ENCODE assay signal across 8 cellular contexts in the genomic region with DNA sequence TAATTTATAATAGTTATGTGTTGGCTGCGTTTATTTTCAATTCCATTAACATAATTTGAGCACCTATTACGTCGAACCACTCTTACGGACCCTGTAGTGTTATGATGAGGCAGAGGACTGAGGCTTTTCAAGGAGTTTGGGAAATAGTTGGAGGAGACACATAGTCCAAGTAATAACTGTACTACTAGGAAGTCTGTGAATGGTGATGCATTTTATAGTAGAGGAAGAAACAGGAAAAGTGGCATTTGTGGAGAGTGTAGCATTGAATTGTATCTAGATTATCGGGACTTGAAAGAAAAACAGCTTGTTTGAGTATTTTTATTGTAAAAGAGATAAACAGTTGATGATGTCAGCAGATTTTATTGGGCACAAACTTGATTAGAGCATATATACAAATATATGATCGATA. TPM values are rescaled to one million over a fixed set of nuclear protein-coding genes. Genes with fewer than 3 reads are reported as not detected.
DNase-seq lines count a peak whose midpoint lies in the region; ATAC-seq and TF ChIP-seq lines count a peak whose summit lies in the region.

No MANE protein-coding gene starts in this region.

- H3K4me3 ChIP-seq in iPS-15b (ENCODE audit: low read depth, low read length): peak overlapping the region; percentile 93
- H3K4me3 ChIP-seq in thoracic aorta: peak overlapping the region; percentile 90

- H3K9me3 ChIP-seq in iPS-15b (ENCODE audit: control insufficient read depth, insufficient read depth, low read length) (no peaks in the 10 kb centered on the region), thoracic aorta (no peaks in the 10 kb centered on the region)

- intact Hi-C loops in activated CD4-positive, alpha-beta T cell treated with anti-CD3 and anti-CD28 coated beads for 36 hours (cut with DNase I, micrococcal nuclease): loop anchor here in 1 of 2 experiments (5.0 to 10.0 kb wide), 3 partner anchors 670 to 1478 kb away; a partner anchor contains a TSS

- ATAC-seq in activated CD4-positive, alpha-beta T cell treated with anti-CD3 and anti-CD28 coated beads for 36 hours: no peak
- ATAC-seq in WTC11 (no peak), thoracic aorta (ENCODE audit: insufficient number of reproducible peaks, low FRiP score, low read depth) (no peak), HG03457 (IDR thresholded peaks at IDR 0.05; ENCODE audit: unreplicated experiment) (no peak), HG03342 (IDR thresholded peaks at IDR 0.05; ENCODE audit: unreplicated experiment) (no peak)

- POLR2A ChIA-PET in activated CD4-positive, alpha-beta T cell treated with anti-CD3 and anti-CD28 coated beads for 36 hours (lab: Charles Lee): no interaction called here
- POLR2A ChIA-PET in WTC11 (lab: Charles Lee): interaction anchor here (0.7 to 1.4 kb wide), 2 partner anchors 151 to 1110 kb away, joined by 3 to 4 read pairs; no protein-coding TSS in a partner anchor

- no peak for DNase-seq in activated CD4-positive, alpha-beta T cell treated with anti-CD3 and anti-CD28 coated beads for 36 hours
- no peak for DNase-seq in activated CD4-positive, alpha-beta T cell treated with anti-CD3 and anti-CD28 coated beads, Interleukin-2, amount 50 U/mL, for 4 hours
- DNase-seq in WTC11 (ENCODE audit: low spot score) (no peak), thoracic aorta (ENCODE audit: low spot score) (no peak), GM19238 (ENCODE audit: insufficient read length, low spot score) (no peak)

- no peak for TF ChIP-seq CTCF in WTC11 (IDR thresholded peaks at IDR 0.05)
- no peak for TF ChIP-seq CTCF in thoracic aorta (IDR thresholded peaks at IDR 0.05)

- H3K36me3 ChIP-seq in iPS-15b (ENCODE audit: control insufficient read depth, insufficient read depth, low read length) (no peaks in the 10 kb centered on the region), thoracic aorta (no peaks in the 10 kb centered on the region)

- no peaks in the 10 kb centered on the region for H3K27me3 Mint-ChIP-seq in activated CD4-positive, alpha-beta T cell treated with anti-CD3 and anti-CD28 coated beads for 36 hours
- no peaks in the 10 kb centered on the region for H3K27me3 Mint-ChIP-seq in WTC11 (ENCODE audit: low read depth)

- H3K27ac ChIP-seq in thoracic aorta: peak overlapping the region; percentile 45 to 100

- H3K27ac Mint-ChIP-seq in activated CD4-positive, alpha-beta T cell treated with anti-CD3 and anti-CD28 coated beads for 36 hours: peak overlapping the region; percentile 94
- H3K27ac Mint-ChIP-seq in WTC11: no peak overlapping the region

- H3K4me3 Mint-ChIP-seq in activated CD4-positive, alpha-beta T cell treated with anti-CD3 and anti-CD28 coated beads for 36 hours: peak overlapping the region; percentile 89
- peak overlapping the region; percentile 97 for H3K4me3 Mint-ChIP-seq in WTC11

- CTCF ChIA-PET in activated CD4-positive, alpha-beta T cell treated with anti-CD3 and anti-CD28 coated beads for 36 hours (lab: Charles Lee): interaction anchor here (0.6 to 2.8 kb wide), 7 partner anchors 11 to 245 kb away, joined by 3 to 10 read pairs (median 3); no protein-coding TSS in a partner anchor
- CTCF ChIA-PET in WTC11 (lab: Charles Lee): interaction anchor here (1.5 to 4.3 kb wide), 4 partner anchors 7 to 270 kb away, joined by 5 to 58 read pairs (median 10); a partner anchor contains a TSS

- H3K9ac ChIP-seq in iPS-15b (ENCODE audit: low read depth, low read length): no peak overlapping the region

- H3K4me1 Mint-ChIP-seq in activated CD4-positive, alpha-beta T cell treated with anti-CD3 and anti-CD28 coated beads for 36 hours: peaks cover 63% of the 10 kb centered on the region
- H3K4me1 Mint-ChIP-seq in WTC11: peaks cover 31% of the 10 kb centered on the region

- peaks cover 8% of the 10 kb centered on the region for H3K36me3 Mint-ChIP-seq in activated CD4-positive, alpha-beta T cell treated with anti-CD3 and anti-CD28 coated beads for 36 hours (ENCODE audit: low read depth)
- no peaks in the 10 kb centered on the region for H3K36me3 Mint-ChIP-seq in WTC11

- H3K9me3 Mint-ChIP-seq in activated CD4-positive, alpha-beta T cell treated with anti-CD3 and anti-CD28 coated beads for 36 hours (ENCODE audit: low read depth): no peaks in the 10 kb centered on the region
- H3K9me3 Mint-ChIP-seq in WTC11: no peaks in the 10 kb centered on the region

- H3K27me3 ChIP-seq in iPS-15b (ENCODE audit: control insufficient read depth, insufficient read depth, low read length): no peaks in the 10 kb centered on the region
- H3K27me3 ChIP-seq in thoracic aorta (replicated peaks; ENCODE audit: insufficient read depth): no peaks in the 10 kb centered on the region

- H3K4me1 ChIP-seq in iPS-15b (ENCODE audit: control insufficient read depth, insufficient read depth, low read length) (peaks cover 15% of the 10 kb centered on the region), thoracic aorta (ENCODE audit: control insufficient read depth in 1 of 2, low read depth in 2 of 2) (peaks cover 43 to 56% of the 10 kb centered on the region in 2 donors)

TF ChIP-seq in WTC11, 78 proteins besides CTCF, POLR2A, EP300 and RAD21:
- TF ChIP-seq, protein P1, sequence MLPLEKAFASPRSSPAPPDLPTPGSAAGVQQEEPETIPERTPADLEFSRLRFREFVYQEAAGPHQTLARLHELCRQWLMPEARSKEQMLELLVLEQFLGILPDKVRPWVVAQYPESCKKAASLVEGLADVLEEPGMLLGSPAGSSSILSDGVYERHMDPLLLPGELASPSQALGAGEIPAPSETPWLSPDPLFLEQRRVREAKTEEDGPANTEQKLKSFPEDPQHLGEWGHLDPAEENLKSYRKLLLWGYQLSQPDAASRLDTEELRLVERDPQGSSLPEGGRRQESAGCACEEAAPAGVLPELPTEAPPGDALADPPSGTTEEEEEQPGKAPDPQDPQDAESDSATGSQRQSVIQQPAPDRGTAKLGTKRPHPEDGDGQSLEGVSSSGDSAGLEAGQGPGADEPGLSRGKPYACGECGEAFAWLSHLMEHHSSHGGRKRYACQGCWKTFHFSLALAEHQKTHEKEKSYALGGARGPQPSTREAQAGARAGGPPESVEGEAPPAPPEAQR (CRISPR knock-in tag; IDR thresholded peaks at IDR 0.05): no peak
- TF ChIP-seq SMAD4 (CRISPR knock-in tag; IDR thresholded peaks at IDR 0.05): no peak
- TF ChIP-seq, protein P2, sequence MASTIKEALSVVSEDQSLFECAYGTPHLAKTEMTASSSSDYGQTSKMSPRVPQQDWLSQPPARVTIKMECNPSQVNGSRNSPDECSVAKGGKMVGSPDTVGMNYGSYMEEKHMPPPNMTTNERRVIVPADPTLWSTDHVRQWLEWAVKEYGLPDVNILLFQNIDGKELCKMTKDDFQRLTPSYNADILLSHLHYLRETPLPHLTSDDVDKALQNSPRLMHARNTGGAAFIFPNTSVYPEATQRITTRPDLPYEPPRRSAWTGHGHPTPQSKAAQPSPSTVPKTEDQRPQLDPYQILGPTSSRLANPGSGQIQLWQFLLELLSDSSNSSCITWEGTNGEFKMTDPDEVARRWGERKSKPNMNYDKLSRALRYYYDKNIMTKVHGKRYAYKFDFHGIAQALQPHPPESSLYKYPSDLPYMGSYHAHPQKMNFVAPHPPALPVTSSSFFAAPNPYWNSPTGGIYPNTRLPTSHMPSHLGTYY (CRISPR knock-in tag; IDR thresholded peaks at IDR 0.05): no peak
- TF ChIP-seq, protein P3, sequence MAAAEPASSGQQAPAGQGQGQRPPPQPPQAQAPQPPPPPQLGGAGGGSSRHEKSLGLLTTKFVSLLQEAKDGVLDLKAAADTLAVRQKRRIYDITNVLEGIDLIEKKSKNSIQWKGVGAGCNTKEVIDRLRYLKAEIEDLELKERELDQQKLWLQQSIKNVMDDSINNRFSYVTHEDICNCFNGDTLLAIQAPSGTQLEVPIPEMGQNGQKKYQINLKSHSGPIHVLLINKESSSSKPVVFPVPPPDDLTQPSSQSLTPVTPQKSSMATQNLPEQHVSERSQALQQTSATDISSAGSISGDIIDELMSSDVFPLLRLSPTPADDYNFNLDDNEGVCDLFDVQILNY (CRISPR knock-in tag; IDR thresholded peaks at IDR 0.05): no peak
- no peak for TF ChIP-seq ZNF671 (CRISPR knock-in tag; IDR thresholded peaks at IDR 0.05)
- no peak for TF ChIP-seq ZBTB21 (CRISPR knock-in tag; IDR thresholded peaks at IDR 0.05; ENCODE audit: borderline replicate concordance)
- no peak for TF ChIP-seq ELF4 (CRISPR knock-in tag; IDR thresholded peaks at IDR 0.05; ENCODE audit: low read depth)
- TF ChIP-seq RORB (CRISPR knock-in tag; IDR thresholded peaks at IDR 0.05): no peak
- no peak for TF ChIP-seq NR2C2 (CRISPR knock-in tag; IDR thresholded peaks at IDR 0.05)
- no peak for TF ChIP-seq ZNF232 (CRISPR knock-in tag; IDR thresholded peaks at IDR 0.05)

RNA-seq across cellular contexts. Expression of a gene that starts 1.7 kb away (rescaled TPM):
- total RNA-seq in activated CD4-positive, alpha-beta T cell treated with anti-CD3 and anti-CD28 coated beads for 36 hours: 10 to 100 TPM; 68.4 to 81.2 TPM
- 32.5 to 34.6 TPM (median 33.3 TPM) in 3 replicates for total RNA-seq in WTC11 (2021)
- total RNA-seq in thoracic aorta: 10 to 100 TPM; 51.1 to 56.7 TPM
